18 cellular contexts compared by ENCODE assay signal in genomic region chr16:27275394-27275793, GRCh38. TPM values are rescaled to one million over a fixed set of nuclear protein-coding genes. Genes with fewer than 3 reads are reported as not detected.
DNase-seq lines count a peak whose midpoint lies in the region; ATAC-seq, FAIRE-seq and TF ChIP-seq lines count a peak whose summit lies in the region.
"Had no signal": no experiment of that assay in that cellular context is flagged by ENCODE, and none has a peak within 500 bp of the region (broad histone marks: within the 10 kb centered on the region; RNA-seq: fewer than 3 reads in every experiment).

No MANE protein-coding gene starts in this region.

- H3K4me3 Mint-ChIP-seq in activated CD4-positive, alpha-beta memory T cell treated with anti-CD3 and anti-CD28 coated beads, Interleukin-2, amount 10 ng/mL, durations not matched to agents 7 days and 5 days, result no peak overlapping the region
- H3K4me3 Mint-ChIP-seq in activated CD4-positive, alpha-beta memory T cell treated with anti-CD3 and anti-CD28 coated beads for 36 hours, result no peak overlapping the region
- H3K4me3 Mint-ChIP-seq in activated T-helper 1 cell treated with anti-CD3 and anti-CD28 coated beads, Interleukin-12 subunit alpha, Interleukin-12 subunit beta, Interleukin-2, Interleukin-4 antibody, amounts not matched to agents 30 ng/mL and 10 ng/mL and 1 ng/mL, durations not matched to agents 14 hours and 24 hours and 36 hours, result no peak overlapping the region
- H3K4me3 Mint-ChIP-seq in naive thymus-derived CD4-positive, alpha-beta T cell, result no peak overlapping the region
- H3K4me3 Mint-ChIP-seq: CD4-positive, CD25-positive, alpha-beta regulatory T cell had no signal

- no peak overlapping the region for H3K27ac ChIP-seq in naive thymus-derived CD4-positive, alpha-beta T cell (ENCODE audit: low read depth, low read length)
- H3K27ac ChIP-seq: Peyer's patch had no signal

- CTCF ChIA-PET in activated CD4-positive, alpha-beta memory T cell treated with anti-CD3 and anti-CD28 coated beads, Interleukin-2, amount 10 ng/mL, durations not matched to agents 7 days and 5 days (lab: Charles Lee), result interaction anchor here (1.0 to 7.9 kb wide), 3 partner anchors 24 to 93 kb away, joined by 3 to 74 read pairs (median 4); no protein-coding TSS in a partner anchor
- CTCF ChIA-PET in activated CD4-positive, alpha-beta memory T cell treated with anti-CD3 and anti-CD28 coated beads for 36 hours (lab: Charles Lee), result interaction anchor here (0.7 to 2.0 kb wide), 3 partner anchors 40 to 97 kb away, joined by 3 to 7 read pairs (median 3); no protein-coding TSS in a partner anchor
- CTCF ChIA-PET in naive thymus-derived CD4-positive, alpha-beta T cell (lab: Charles Lee), result interaction anchor here (0.6 to 2.7 kb wide), 3 partner anchors 40 to 173 kb away, joined by 3 to 12 read pairs (median 3); no protein-coding TSS in a partner anchor

- H3K27ac Mint-ChIP-seq in activated CD4-positive, alpha-beta memory T cell treated with anti-CD3 and anti-CD28 coated beads, Interleukin-2, amount 10 ng/mL, durations not matched to agents 7 days and 5 days, result peak overlapping the region; percentile 56
- no peak overlapping the region for H3K27ac Mint-ChIP-seq in activated CD4-positive, alpha-beta memory T cell treated with anti-CD3 and anti-CD28 coated beads for 36 hours
- peak overlapping the region; percentile 23 for H3K27ac Mint-ChIP-seq in activated T-helper 1 cell treated with anti-CD3 and anti-CD28 coated beads, Interleukin-12 subunit alpha, Interleukin-12 subunit beta, Interleukin-2, Interleukin-4 antibody, amounts not matched to agents 30 ng/mL and 10 ng/mL and 1 ng/mL, durations not matched to agents 14 hours and 24 hours and 36 hours
- H3K27ac Mint-ChIP-seq in naive thymus-derived CD4-positive, alpha-beta T cell, result peak overlapping the region in 6 of 9 donors; percentile 38 to 75 (median 48)
- H3K27ac Mint-ChIP-seq: CD4-positive, CD25-positive, alpha-beta regulatory T cell had no signal

- peaks cover 0 to 25% of the 10 kb centered on the region in 2 donors for H3K4me1 ChIP-seq in naive thymus-derived CD4-positive, alpha-beta T cell (ENCODE audit: control insufficient read depth in 2 of 2, insufficient read depth in 2 of 2, low read length in 2 of 2)

- TF ChIP-seq POLR2A in GM12891 (IDR thresholded peaks at IDR 0.05; ENCODE audit: low read depth, low read length), result no peak

- no peaks in the 10 kb centered on the region for H3K27me3 ChIP-seq in naive thymus-derived CD4-positive, alpha-beta T cell (ENCODE audit: control insufficient read depth in 2 of 2, insufficient read depth in 2 of 2, low read length in 2 of 2)
- H3K27me3 ChIP-seq: Peyer's patch had no signal

- POLR2A ChIA-PET in activated CD4-positive, alpha-beta memory T cell treated with anti-CD3 and anti-CD28 coated beads, Interleukin-2, amount 10 ng/mL, durations not matched to agents 7 days and 5 days (lab: Charles Lee), result interaction anchor here (1.8 to 10.7 kb wide), 7 partner anchors 7 to 92 kb away, joined by 5 to 243 read pairs (median 25); no protein-coding TSS in a partner anchor
- POLR2A ChIA-PET in activated CD4-positive, alpha-beta memory T cell treated with anti-CD3 and anti-CD28 coated beads for 36 hours (lab: Charles Lee), result interaction anchor here (1.6 to 2.9 kb wide), 2 partner anchors 38 to 40 kb away, joined by 5 to 13 read pairs; no protein-coding TSS in a partner anchor
- POLR2A ChIA-PET in naive thymus-derived CD4-positive, alpha-beta T cell (lab: Charles Lee), result interaction anchor here (1.2 to 2.1 kb wide), 8 partner anchors 8 to 101 kb away, joined by 3 to 7 read pairs (median 5); no protein-coding TSS in a partner anchor

- peaks cover 10% of the 10 kb centered on the region for H3K36me3 Mint-ChIP-seq in activated CD4-positive, alpha-beta memory T cell treated with anti-CD3 and anti-CD28 coated beads, Interleukin-2, amount 10 ng/mL, durations not matched to agents 7 days and 5 days (ENCODE audit: low read depth)
- H3K36me3 Mint-ChIP-seq in activated CD4-positive, alpha-beta memory T cell treated with anti-CD3 and anti-CD28 coated beads for 36 hours, result peaks cover 3% of the 10 kb centered on the region
- H3K36me3 Mint-ChIP-seq in activated T-helper 1 cell treated with anti-CD3 and anti-CD28 coated beads, Interleukin-12 subunit alpha, Interleukin-12 subunit beta, Interleukin-2, Interleukin-4 antibody, amounts not matched to agents 30 ng/mL and 10 ng/mL and 1 ng/mL, durations not matched to agents 14 hours and 24 hours and 36 hours (ENCODE audit: low read depth), result peaks cover 13% of the 10 kb centered on the region
- H3K36me3 Mint-ChIP-seq in naive thymus-derived CD4-positive, alpha-beta T cell, result peaks cover 0 to 7% (median 0%) of the 10 kb centered on the region in 5 donors
- H3K36me3 Mint-ChIP-seq: CD4-positive, CD25-positive, alpha-beta regulatory T cell had no signal

- no peak for DNase-seq in activated CD4-positive, alpha-beta memory T cell treated with anti-CD3 and anti-CD28 coated beads, Interleukin-2, amount 10 ng/mL, durations not matched to agents 7 days and 5 days
- DNase-seq in activated CD4-positive, alpha-beta memory T cell treated with anti-CD3 and anti-CD28 coated beads for 36 hours, result no peak
- DNase-seq in GM12891 (ENCODE audit: insufficient read length, low spot score) (no peak), NCI-H1436 (lab: John Stamatoyannopoulos, UW) (no peak), Kasumi-1 (lab: John Stamatoyannopoulos, UW) (no peak)
- DNase-seq in activated T-helper 1 cell treated with anti-CD3 and anti-CD28 coated beads, Interleukin-12 subunit alpha, Interleukin-12 subunit beta, Interleukin-2, Interleukin-4 antibody, amounts not matched to agents 30 ng/mL and 10 ng/mL and 1 ng/mL, durations not matched to agents 14 hours and 24 hours and 36 hours (ENCODE audit: low spot score), result no peak
- DNase-seq in naive thymus-derived CD4-positive, alpha-beta T cell, result no peak
- DNase-seq: Caco-2; CD4-positive, CD25-positive, alpha-beta regulatory T cell; DMS53; NCI-H1048; NCI-H146; NCI-H2081; NCI-H774; Peyer's patch; SHP77 had no signal

- H3K36me3 ChIP-seq in naive thymus-derived CD4-positive, alpha-beta T cell (ENCODE audit: control insufficient read depth in 2 of 3, insufficient read depth in 3 of 3, low read length in 3 of 3), result no peaks in the 10 kb centered on the region
- H3K36me3 ChIP-seq: Peyer's patch had no signal

- H3K9me3 Mint-ChIP-seq in activated CD4-positive, alpha-beta memory T cell treated with anti-CD3 and anti-CD28 coated beads, Interleukin-2, amount 10 ng/mL, durations not matched to agents 7 days and 5 days, result no peaks in the 10 kb centered on the region
- H3K9me3 Mint-ChIP-seq in activated CD4-positive, alpha-beta memory T cell treated with anti-CD3 and anti-CD28 coated beads for 36 hours, result no peaks in the 10 kb centered on the region
- peaks cover 4% of the 10 kb centered on the region for H3K9me3 Mint-ChIP-seq in activated T-helper 1 cell treated with anti-CD3 and anti-CD28 coated beads, Interleukin-12 subunit alpha, Interleukin-12 subunit beta, Interleukin-2, Interleukin-4 antibody, amounts not matched to agents 30 ng/mL and 10 ng/mL and 1 ng/mL, durations not matched to agents 14 hours and 24 hours and 36 hours
- peaks cover 0 to 5% (median 0%) of the 10 kb centered on the region in 11 donors for H3K9me3 Mint-ChIP-seq in naive thymus-derived CD4-positive, alpha-beta T cell

- intact Hi-C loops in activated CD4-positive, alpha-beta memory T cell treated with anti-CD3 and anti-CD28 coated beads for 36 hours (cut with micrococcal nuclease), result no loop called here
- intact Hi-C loops in activated T-helper 1 cell treated with anti-CD3 and anti-CD28 coated beads, Interleukin-12 subunit alpha, Interleukin-12 subunit beta, Interleukin-2, Interleukin-4 antibody, amounts not matched to agents 30 ng/mL and 10 ng/mL and 1 ng/mL, durations not matched to agents 14 hours and 24 hours and 36 hours (cut with micrococcal nuclease), result no loop called here
- intact Hi-C loops in naive thymus-derived CD4-positive, alpha-beta T cell (cut with micrococcal nuclease), result loop anchor here (2.0 kb wide), 2 partner anchors 13 to 39 kb away; no protein-coding TSS in a partner anchor

- FAIRE-seq in GM12891 (lab: Jason Lieb, UNC), result no peak
- FAIRE-seq: H1 had no signal

- peaks cover 15% of the 10 kb centered on the region for H3K27me3 Mint-ChIP-seq in activated CD4-positive, alpha-beta memory T cell treated with anti-CD3 and anti-CD28 coated beads, Interleukin-2, amount 10 ng/mL, durations not matched to agents 7 days and 5 days
- peaks cover 3% of the 10 kb centered on the region for H3K27me3 Mint-ChIP-seq in activated CD4-positive, alpha-beta memory T cell treated with anti-CD3 and anti-CD28 coated beads for 36 hours
- H3K27me3 Mint-ChIP-seq in activated T-helper 1 cell treated with anti-CD3 and anti-CD28 coated beads, Interleukin-12 subunit alpha, Interleukin-12 subunit beta, Interleukin-2, Interleukin-4 antibody, amounts not matched to agents 30 ng/mL and 10 ng/mL and 1 ng/mL, durations not matched to agents 14 hours and 24 hours and 36 hours (ENCODE audit: insufficient read depth), result no peaks in the 10 kb centered on the region
- peaks cover 0 to 4% (median 0%) of the 10 kb centered on the region in 5 donors for H3K27me3 Mint-ChIP-seq in naive thymus-derived CD4-positive, alpha-beta T cell

- peaks cover 47% of the 10 kb centered on the region for H3K4me1 Mint-ChIP-seq in activated CD4-positive, alpha-beta memory T cell treated with anti-CD3 and anti-CD28 coated beads, Interleukin-2, amount 10 ng/mL, durations not matched to agents 7 days and 5 days
- peaks cover 46% of the 10 kb centered on the region for H3K4me1 Mint-ChIP-seq in activated CD4-positive, alpha-beta memory T cell treated with anti-CD3 and anti-CD28 coated beads for 36 hours (ENCODE audit: low read depth)
- peaks cover 52% of the 10 kb centered on the region for H3K4me1 Mint-ChIP-seq in activated T-helper 1 cell treated with anti-CD3 and anti-CD28 coated beads, Interleukin-12 subunit alpha, Interleukin-12 subunit beta, Interleukin-2, Interleukin-4 antibody, amounts not matched to agents 30 ng/mL and 10 ng/mL and 1 ng/mL, durations not matched to agents 14 hours and 24 hours and 36 hours (ENCODE audit: low read depth)
- peaks cover 25 to 63% (median 52%) of the 10 kb centered on the region in 7 donors for H3K4me1 Mint-ChIP-seq in naive thymus-derived CD4-positive, alpha-beta T cell

- H3K4me3 ChIP-seq in naive thymus-derived CD4-positive, alpha-beta T cell (ENCODE audit: low read length), result no peak overlapping the region
- H3K4me3 ChIP-seq: Peyer's patch had no signal

- ATAC-seq in naive thymus-derived CD4-positive, alpha-beta T cell, result no peak
- ATAC-seq in GM21619 (IDR thresholded peaks at IDR 0.05; ENCODE audit: unreplicated experiment), result no peak

- no peaks in the 10 kb centered on the region for H3K9me3 ChIP-seq in naive thymus-derived CD4-positive, alpha-beta T cell (ENCODE audit: control insufficient read depth in 2 of 3, low read length in 3 of 3)
- H3K9me3 ChIP-seq: Caco-2, Peyer's patch had no signal

RNA-seq across cellular contexts. Expression of gene NSMCE1, which starts 6.8 kb away (rescaled TPM):
- 100 to 1,000 TPM; 100 to 106 TPM for total RNA-seq in activated CD4-positive, alpha-beta memory T cell treated with anti-CD3 and anti-CD28 coated beads, Interleukin-2, amount 10 ng/mL, durations not matched to agents 7 days and 5 days
- 100 to 1,000 TPM; 120 to 121 TPM for total RNA-seq in activated CD4-positive, alpha-beta memory T cell treated with anti-CD3 and anti-CD28 coated beads for 36 hours
- polyA plus RNA-seq in GM12891 (2012; ENCODE audit: low read depth, missing spikeins), result 81.9 TPM
- total RNA-seq in activated T-helper 1 cell treated with anti-CD3 and anti-CD28 coated beads, Interleukin-12 subunit alpha, Interleukin-12 subunit beta, Interleukin-2, Interleukin-4 antibody, amounts not matched to agents 30 ng/mL and 10 ng/mL and 1 ng/mL, durations not matched to agents 14 hours and 24 hours and 36 hours, result 128 and 134 TPM in 2 replicates
- 100 to 1,000 TPM in 1 of 5 experiments, 10 to 100 TPM in 4; 45.5 to 106 (median 70.2) TPM for total RNA-seq in naive thymus-derived CD4-positive, alpha-beta T cell
- 100 to 1,000 TPM; 200 to 220 TPM for polyA plus RNA-seq in naive thymus-derived CD4-positive, alpha-beta T cell

RNA-seq across cellular contexts. Expression of gene IL4R, which starts 38.4 kb away (rescaled TPM):
- 100 to 1,000 TPM; 257 to 268 TPM for total RNA-seq in activated CD4-positive, alpha-beta memory T cell treated with anti-CD3 and anti-CD28 coated beads, Interleukin-2, amount 10 ng/mL, durations not matched to agents 7 days and 5 days
- total RNA-seq in activated CD4-positive, alpha-beta memory T cell treated with anti-CD3 and anti-CD28 coated beads for 36 hours, result 100 to 1,000 TPM; 146 to 153 TPM
- polyA plus RNA-seq in GM12891 (2012; ENCODE audit: low read depth, missing spikeins), result 20.9 TPM
- total RNA-seq in activated T-helper 1 cell treated with anti-CD3 and anti-CD28 coated beads, Interleukin-12 subunit alpha, Interleukin-12 subunit beta, Interleukin-2, Interleukin-4 antibody, amounts not matched to agents 30 ng/mL and 10 ng/mL and 1 ng/mL, durations not matched to agents 14 hours and 24 hours and 36 hours, result 288 and 320 TPM in 2 replicates
- total RNA-seq in naive thymus-derived CD4-positive, alpha-beta T cell, result 100 to 1,000 TPM; 158 to 498 (median 198) TPM
- polyA plus RNA-seq in naive thymus-derived CD4-positive, alpha-beta T cell, result 100 to 1,000 TPM in 1 of 2 donors, 10 to 100 TPM in 1; 99.8 to 128 TPM

Comparison
In these comparisons a context has a peak if more than half of its experiments do, and no peak if none do; other contexts are left out.
1. intact Hi-C loops: an anchor here in naive thymus-derived CD4-positive, alpha-beta T cell (2.0 kb wide); none called in activated CD4-positive, alpha-beta memory T cell treated with anti-CD3 and anti-CD28 coated beads for 36 hours and activated T-helper 1 cell treated with anti-CD3 and anti-CD28 coated beads, Interleukin-12 subunit alpha, Interleukin-12 subunit beta, Interleukin-2, Interleukin-4 antibody, amounts not matched to agents 30 ng/mL and 10 ng/mL and 1 ng/mL, durations not matched to agents 14 hours and 24 hours and 36 hours.